Comparison of ENCODE assay signal across 16 cellular contexts in genomic region chr3:172044833-172045585, GRCh38. TPM values are rescaled to one million over a fixed set of nuclear protein-coding genes. Genes with fewer than 3 reads are reported as not detected.
DNase-seq lines count a peak whose midpoint lies in the region; ATAC-seq, FAIRE-seq and TF ChIP-seq lines count a peak whose summit lies in the region.
"Had no signal": no experiment of that assay in that cellular context is flagged by ENCODE, and none has a peak within 500 bp of the region (broad histone marks: within the 10 kb centered on the region; RNA-seq: fewer than 3 reads in every experiment).

No MANE protein-coding gene starts in this region.

- H3K9me3 Mint-ChIP-seq in mesothelial cell of epicardium, result peaks cover 4% of the 10 kb centered on the region

- H3K36me3 Mint-ChIP-seq in mesothelial cell of epicardium, result peaks cover 6% of the 10 kb centered on the region

- no peak overlapping the region for H3K4me3 Mint-ChIP-seq in mesothelial cell of epicardium

- H3K27ac ChIP-seq in left ventricle myocardium inferior (replicated peaks) (peak overlapping the region; percentile 99), aorta (ENCODE audit: low read depth in 1 of 2, low read length in 2 of 2) (peak overlapping the region; percentile 7 to 59)
- H3K27ac ChIP-seq: VCaP had no signal

- ATAC-seq in Right ventricle myocardium inferior, result no peak
- ATAC-seq in aorta (ENCODE audit: low FRiP score), result no peak
- ATAC-seq: left lobe of liver had no signal

- H3K9me3 ChIP-seq in left ventricle myocardium inferior (replicated peaks) (no peaks in the 10 kb centered on the region), aorta (ENCODE audit: control insufficient read depth, low read length) (no peaks in the 10 kb centered on the region)
- H3K9me3 ChIP-seq: adrenal gland had no signal

- DNase-seq in left ventricle myocardium inferior, result no peak
- DNase-seq in Right ventricle myocardium inferior (ENCODE audit: missing footprints), result no peak
- DNase-seq in bronchial epithelial cell (ENCODE audit: low read depth), result peak; percentile 56
- no peak for DNase-seq in mesothelial cell of epicardium (ENCODE audit: low spot score in 2 of 2, unreplicated experiment in 2 of 2)
- DNase-seq in aorta, result no peak
- no peak for DNase-seq in effector CD4-positive, alpha-beta T cell
- DNase-seq in DMS114 treated with DMSO at 0.1 percent for 48 hours (lab: John Stamatoyannopoulos, UW; ENCODE audit: unreplicated experiment), result no peak
- DNase-seq in NCI-H2196 (lab: John Stamatoyannopoulos, UW; ENCODE audit: unreplicated experiment), result no peak
- DNase-seq: adrenal gland; DMS79 treated with DMSO at 0.1 percent for 48 hours; glutamatergic neuron; NCI-H187 treated with DMSO at 0.1 percent for 48 hours; stimulated activated CD8-positive, alpha-beta memory T cell treated with anti-CD3 and anti-CD28 coated beads, Interleukin-4, amount 100 ng/mL, for 48 hours had no signal

- H3K27me3 ChIP-seq in left ventricle myocardium inferior (ENCODE audit: low read depth) (no peaks in the 10 kb centered on the region), bronchial epithelial cell (ENCODE audit: control insufficient read depth, insufficient read depth, low read length) (no peaks in the 10 kb centered on the region), aorta (ENCODE audit: control insufficient read depth in 1 of 2, insufficient read depth in 2 of 2, low read length in 1 of 2) (no peaks in the 10 kb centered on the region)
- H3K27me3 ChIP-seq: adrenal gland had no signal

- H3K27ac Mint-ChIP-seq in mesothelial cell of epicardium, result peak overlapping the region; percentile 85

- H3K4me1 ChIP-seq in left ventricle myocardium inferior, result peaks cover 86% of the 10 kb centered on the region
- peaks cover 4 to 11% of the 10 kb centered on the region in 2 donors for H3K4me1 ChIP-seq in aorta (ENCODE audit: control insufficient read depth in 1 of 2, insufficient read depth in 2 of 2, low read length in 2 of 2)

- H3K27me3 Mint-ChIP-seq in mesothelial cell of epicardium (ENCODE audit: low read depth), result no peaks in the 10 kb centered on the region

- no peak for FAIRE-seq in bronchial epithelial cell (lab: Jason Lieb, UNC)
- FAIRE-seq: urothelium cell line had no signal

- H3K4me3 ChIP-seq in left ventricle myocardium inferior (peak overlapping the region; percentile 18), bronchial epithelial cell (ENCODE audit: low read depth, low read length) (no peak overlapping the region), aorta (ENCODE audit: low read length in 2 of 2) (no peak overlapping the region)
- H3K4me3 ChIP-seq: adrenal gland had no signal

- no peak for TF ChIP-seq CTCF in left ventricle myocardium inferior (IDR thresholded peaks at IDR 0.05; ENCODE audit: borderline replicate concordance)
- TF ChIP-seq CTCF in bronchial epithelial cell (IDR thresholded peaks at IDR 0.05; ENCODE audit: insufficient read depth, low read length, severe bottlenecking), result no peak
- TF ChIP-seq CTCF in mesothelial cell of epicardium (IDR thresholded peaks at IDR 0.05; ENCODE audit: unreplicated experiment), result no peak

- H3K4me1 Mint-ChIP-seq in mesothelial cell of epicardium, result peaks cover 38% of the 10 kb centered on the region

- intact Hi-C loops in left ventricle myocardium inferior (cut with micrococcal nuclease), result no loop called here
- intact Hi-C loops in Right ventricle myocardium inferior (cut with DNase I), result loop anchor here (5.0 to 10.0 kb wide), 5 partner anchors 52 to 390 kb away; no protein-coding TSS in a partner anchor
- intact Hi-C loops in aorta (cut with DNase I), result loop anchor here (5.0 to 10.0 kb wide), 8 partner anchors 42 to 287 kb away; no protein-coding TSS in a partner anchor

- H3K36me3 ChIP-seq in left ventricle myocardium inferior (peaks cover 10% of the 10 kb centered on the region), bronchial epithelial cell (ENCODE audit: control insufficient read depth, insufficient read depth, low read length) (no peaks in the 10 kb centered on the region), aorta (ENCODE audit: control insufficient read depth in 1 of 2, insufficient read depth in 2 of 2, low read length in 1 of 2) (no peaks in the 10 kb centered on the region)

- WGBS in aorta, 2 donors, result 15 to 20% methylated on average over 4 of the region's 4 CpGs

RNA-seq across cellular contexts. Expression of gene FNDC3B, which starts 5.6 kb away (rescaled TPM):
- total RNA-seq in left ventricle myocardium inferior (75.7 TPM), Right ventricle myocardium inferior (57.8 TPM), bronchial epithelial cell (32.3 and 39.2 TPM in 2 replicates), mesothelial cell of epicardium (123 to 131 TPM (median 123 TPM) in 3 replicates), aorta (100 to 1,000 TPM; 223 to 239 TPM)
- polyA plus RNA-seq in aorta, result 10 to 100 TPM; 12.5 to 16.5 TPM
